ENCODE assay signal across 8 cellular contexts in genomic region chr1:52002038-52002917, GRCh38. TPM values are rescaled to one million over a fixed set of nuclear protein-coding genes. Genes with fewer than 3 reads are reported as not detected.
A peak's percentile ranks its signal among the peaks of the same experiment; 100 is the strongest.
DNase-seq lines count a peak whose midpoint lies in the region; TF ChIP-seq lines count a peak whose summit lies in the region.

No MANE protein-coding gene starts in this region.

- peak; percentile 7 to 12 for DNase-seq in activated CD8-positive, alpha-beta memory T cell treated with anti-CD3 and anti-CD28 coated beads for 4 hours (ENCODE audit: low read depth in 2 of 2)
- no peak for DNase-seq in activated CD8-positive, alpha-beta memory T cell treated with anti-CD3 and anti-CD28 coated beads, Interleukin-2, amount 50 U/mL, for 48 hours
- peak; percentile 93 for DNase-seq in HFF-Myc (ENCODE audit: extremely low read depth, low read depth)
- peak; percentile 68 to 94 (median 93) for DNase-seq in NCI-H1417 (lab: John Stamatoyannopoulos, UW)
- DNase-seq in SJSA1 (ENCODE audit: low read depth in 1 of 2, low spot score in 2 of 2): peak; percentile 61 to 79
- DNase-seq in brain pericyte (ENCODE audit: low read depth, low spot score): peak; percentile 70
- DNase-seq in iris pigment epithelial cell (ENCODE audit: low read depth): peak; percentile 92
- peak; percentile 53 to 69 for DNase-seq in stimulated activated CD4-positive, alpha-beta T cell treated with anti-CD3 and anti-CD28 coated beads, Interleukin-2, amount 100 ng/mL, for 48 hours

- H3K9me3 ChIP-seq in SJSA1 (replicated peaks): no peaks in the 10 kb centered on the region

- H3K4me3 ChIP-seq in HFF-Myc (replicated peaks; ENCODE audit: low read depth, low read length): no peak overlapping the region
- no peak overlapping the region for H3K4me3 ChIP-seq in SJSA1

- H3K27me3 ChIP-seq in SJSA1 (replicated peaks): no peaks in the 10 kb centered on the region

- H3K36me3 ChIP-seq in SJSA1: no peaks in the 10 kb centered on the region

- H3K4me1 ChIP-seq in SJSA1 (replicated peaks): peaks cover 21% of the 10 kb centered on the region

- no peak overlapping the region for H3K27ac ChIP-seq in SJSA1

- peak; percentile 85 for TF ChIP-seq CTCF in HFF-Myc (IDR thresholded peaks at IDR 0.05; ENCODE audit: low read depth, low read length, missing control alignments)

RNA-seq across cellular contexts. Expression of gene RAB3B, which starts 11.8 kb away (rescaled TPM):
- total RNA-seq in SJSA1 (2014; rRNA removed; shearing (Covaris generic)): 20.6 and 31.4 TPM in 2 replicates

RNA-seq across cellular contexts. Expression of gene KTI12, which starts 31.3 kb away (rescaled TPM):
- 19.8 and 34.0 TPM in 2 replicates for total RNA-seq in SJSA1 (2014; rRNA removed; shearing (Covaris generic))

RNA-seq across cellular contexts. Expression of gene TXNDC12, which starts 52.7 kb away (rescaled TPM):
- 69.7 and 100 TPM in 2 replicates for total RNA-seq in SJSA1 (2014; rRNA removed; shearing (Covaris generic))

RNA-seq across cellular contexts. Expression of gene BTF3L4, which starts 53.8 kb away (rescaled TPM):
- 63.7 and 91.1 TPM in 2 replicates for total RNA-seq in SJSA1 (2014; rRNA removed; shearing (Covaris generic))
